15 cellular contexts compared by ENCODE assay signal in genomic region chr4:16764622-16765021, GRCh38.
A peak's percentile ranks its signal among the peaks of the same experiment; 100 is the strongest.
DNase-seq lines count a peak whose midpoint lies in the region; ATAC-seq and TF ChIP-seq lines count a peak whose summit lies in the region.
"Had no signal": no experiment of that assay in that cellular context is flagged by ENCODE, and none has a peak within 500 bp of the region (broad histone marks: within the 10 kb centered on the region; RNA-seq: fewer than 3 reads in every experiment).

No MANE protein-coding gene starts in this region.

- no peaks in the 10 kb centered on the region for H3K9me3 ChIP-seq in left ventricle myocardium inferior (replicated peaks)
- H3K9me3 ChIP-seq: BLaER1, gastroesophageal sphincter had no signal

- intact Hi-C loops in left ventricle myocardium inferior (cut with micrococcal nuclease): no loop called here
- intact Hi-C loops in Right ventricle myocardium inferior (cut with DNase I): no loop called here

- DNase-seq in left ventricle myocardium inferior (no peak), Right ventricle myocardium inferior (ENCODE audit: missing footprints) (no peak), astrocyte of the spinal cord (ENCODE audit: low read depth, low spot score) (peak; percentile 37), iPS-NIHi7 (ENCODE audit: extremely low spot score) (peak; percentile 65), NCI-H2227 treated with DMSO at 0.1 percent for 48 hours (lab: John Stamatoyannopoulos, UW) (no peak), hepatic stellate cell (ENCODE audit: low spot score) (no peak), NCI-H2081 treated with DMSO at 0.1 percent for 48 hours (lab: John Stamatoyannopoulos, UW) (no peak)
- DNase-seq: activated T-cell treated with anti-CD3 and anti-CD28 coated beads, Interleukin-2, amount 50 U/mL, for 72 hours; mesenchymal stem cell; NCI-H2081; PC-9; right cardiac atrium had no signal

- peak; percentile 45 for TF ChIP-seq CTCF in left ventricle myocardium inferior (IDR thresholded peaks at IDR 0.05; ENCODE audit: borderline replicate concordance)
- TF ChIP-seq CTCF in astrocyte of the spinal cord (IDR thresholded peaks at IDR 0.05; ENCODE audit: low read depth, low read length): peak; percentile 56

- ATAC-seq in Right ventricle myocardium inferior (no peak), GM18861 (IDR thresholded peaks at IDR 0.05; ENCODE audit: unreplicated experiment) (no peak)
- ATAC-seq: activated T-cell treated with anti-CD3 and anti-CD28 coated beads, Interleukin-2, amount 50 U/mL, for 72 hours; gastroesophageal sphincter had no signal

- no peaks in the 10 kb centered on the region for H3K27me3 ChIP-seq in left ventricle myocardium inferior (ENCODE audit: low read depth)
- H3K27me3 ChIP-seq: BLaER1, gastroesophageal sphincter had no signal

- no peak overlapping the region for H3K27ac ChIP-seq in left ventricle myocardium inferior (replicated peaks)
- H3K27ac ChIP-seq: BLaER1, gastroesophageal sphincter, PC-9 had no signal

- H3K4me1 ChIP-seq in left ventricle myocardium inferior: peaks cover 11% of the 10 kb centered on the region
- H3K4me1 ChIP-seq: BLaER1, gastroesophageal sphincter had no signal

- in situ Hi-C loops in astrocyte of the spinal cord (cut with HindIII; ENCODE audit: low sequenced_read_pairs): no loop called here

- no peaks in the 10 kb centered on the region for H3K36me3 ChIP-seq in left ventricle myocardium inferior
- H3K36me3 ChIP-seq: BLaER1, gastroesophageal sphincter had no signal

- H3K4me3 ChIP-seq in left ventricle myocardium inferior: no peak overlapping the region
- H3K4me3 ChIP-seq in astrocyte of the spinal cord (ENCODE audit: low read depth, low read length): no peak overlapping the region
- H3K4me3 ChIP-seq: BLaER1, gastroesophageal sphincter, PC-9 had no signal

Comparison
In these comparisons a context has a peak if more than half of its experiments do, and no peak if none do; other contexts are left out.
1. DNase-seq: peak in astrocyte of the spinal cord (single experiment) and iPS-NIHi7 (single experiment); none in left ventricle myocardium inferior (single experiment), Right ventricle myocardium inferior (single experiment), NCI-H2227 treated with DMSO at 0.1 percent for 48 hours (single experiment), hepatic stellate cell (single experiment) and NCI-H2081 treated with DMSO at 0.1 percent for 48 hours (single experiment).